ENCODE assay signal across 16 cellular contexts in genomic region chr22:39627865-39628562, GRCh38. TPM values are rescaled to one million over a fixed set of nuclear protein-coding genes. Genes with fewer than 3 reads are reported as not detected.
DNase-seq lines count a peak whose midpoint lies in the region; ATAC-seq, FAIRE-seq and TF ChIP-seq lines count a peak whose summit lies in the region.
"Had no signal": no experiment of that assay in that cellular context is flagged by ENCODE, and none has a peak within 500 bp of the region (broad histone marks: within the 10 kb centered on the region; RNA-seq: fewer than 3 reads in every experiment).

No MANE protein-coding gene starts in this region.

- H3K4me1 ChIP-seq in HepG2 (ENCODE audit: insufficient read depth, low read length) (no peaks in the 10 kb centered on the region), right lobe of liver (no peaks in the 10 kb centered on the region), PC-9 (replicated peaks; ENCODE audit: insufficient read depth) (peaks cover 30% of the 10 kb centered on the region), neural progenitor cell (peaks cover 21% of the 10 kb centered on the region)
- H3K4me1 ChIP-seq: A549, BE2C, Caco-2 had no signal

- H3K36me3 Mint-ChIP-seq in neural progenitor cell = no peaks in the 10 kb centered on the region
- H3K36me3 Mint-ChIP-seq: CD8-positive, alpha-beta memory T cell; IgD-negative memory B cell had no signal

- H3K9me2 ChIP-seq in PC-9 (ENCODE audit: insufficient read depth) = no peaks in the 10 kb centered on the region

- H3K79me2 ChIP-seq in HepG2 (ENCODE audit: insufficient read depth, low read length) (no peaks in the 10 kb centered on the region), PC-9 (ENCODE audit: low read depth) (no peaks in the 10 kb centered on the region), neural progenitor cell (ENCODE audit: low read depth) (no peaks in the 10 kb centered on the region)

- intact Hi-C loops in HepG2 (cut with micrococcal nuclease; ENCODE audit: unreplicated experiment) (no loop called here), right lobe of liver (cut with DNase I) (loop anchor here in 1 of 2 donors (5.0 kb wide), 1 partner anchor 399 kb away; no protein-coding TSS in a partner anchor), PC-9 (cut with micrococcal nuclease; ENCODE audit: unreplicated experiment) (loop anchor here (10.0 kb wide), 1 partner anchor 307 kb away; no protein-coding TSS in a partner anchor), posterior vena cava (cut with DNase I) (loop anchor here in 1 of 2 donors (2.0 kb wide), 1 partner anchor 293 kb away; no protein-coding TSS in a partner anchor)

- TF ChIP-seq POLR2A in HepG2 (IDR thresholded peaks at IDR 0.05; ENCODE audit: insufficient read depth in 1 of 2, low read depth in 2 of 2, low read length in 2 of 2) = no peak
- no peak for TF ChIP-seq POLR2A in right lobe of liver (IDR thresholded peaks at IDR 0.05)

- no peak for TF ChIP-seq RAD21 in HepG2 (CRISPR knock-in tag; IDR thresholded peaks at IDR 0.05)

- H4K20me1 ChIP-seq in HepG2 (ENCODE audit: insufficient read depth, low read length) (no peaks in the 10 kb centered on the region), PC-9 (ENCODE audit: insufficient read depth) (no peaks in the 10 kb centered on the region), neural progenitor cell (ENCODE audit: low read depth) (peaks cover 21% of the 10 kb centered on the region)

- TF ChIP-seq CTCF in HepG2 (CRISPR knock-in tag; IDR thresholded peaks at IDR 0.05) (no peak), right lobe of liver (IDR thresholded peaks at IDR 0.05) (no peak), PC-9 (conservative IDR thresholded peaks at IDR 0.05) (no peak), neural progenitor cell (IDR thresholded peaks at IDR 0.05) (no peak)

- POLR2A ChIA-PET in HepG2 (lab: Yijun Ruan, JAX) (no interaction called here), PC-9 (lab: Charles Lee; ENCODE audit: unreplicated experiment) (no interaction called here)

- BruUV-seq in HepG2 (replicated peaks; lab: Mats Ljungman, UMichigan) (no TSS peak), PC-9 (replicated peaks; lab: Mats Ljungman, UMichigan) (no TSS peak)

- H3K4me2 ChIP-seq in HepG2 (ENCODE audit: low read depth, low read length) (no peak overlapping the region), PC-9 (peak overlapping the region; percentile 55), neural progenitor cell (no peak overlapping the region)
- H3K4me2 ChIP-seq: A549 had no signal

- DNase-seq in HepG2 (ENCODE audit: low spot score) = no peak
- no peak for DNase-seq in right lobe of liver
- DNase-seq in PC-9 = no peak
- peak; percentile 54 for DNase-seq in neural progenitor cell (ENCODE audit: low spot score)
- no peak for DNase-seq in kidney tubule cell (ENCODE audit: low spot score)
- DNase-seq in posterior vena cava (ENCODE audit: low spot score) = no peak
- DNase-seq: BE2C; Caco-2; CD8-positive, alpha-beta memory T cell; GOT3 had no signal

- TF ChIP-seq EP300 in HepG2 (IDR thresholded peaks at IDR 0.05; ENCODE audit: low read depth in 2 of 2, low read length in 2 of 2) (no peak), HepG2 (CRISPR knock-in tag; IDR thresholded peaks at IDR 0.05; ENCODE audit: borderline replicate concordance) (no peak)

- CTCF ChIA-PET in HepG2 (lab: Yijun Ruan, JAX; ENCODE audit: low intra/inter-chr PET ratio, low total read pairs) = no interaction called here
- CTCF ChIA-PET in PC-9 (lab: Charles Lee) = no interaction called here

- H3K27ac Mint-ChIP-seq in neural progenitor cell = no peak overlapping the region
- H3K27ac Mint-ChIP-seq: IgD-negative memory B cell had no signal

- peaks cover 11% of the 10 kb centered on the region for H3K27me3 Mint-ChIP-seq in neural progenitor cell (ENCODE audit: insufficient read depth, low read depth)

- H3K27ac ChIP-seq in HepG2 (ENCODE audit: extremely low read length, insufficient read depth, low read length) (no peak overlapping the region), right lobe of liver (no peak overlapping the region), PC-9 (no peak overlapping the region), neural progenitor cell (no peak overlapping the region)
- H3K27ac ChIP-seq: A549 had no signal

- ATAC-seq in HepG2 (no peak), right lobe of liver (no peak)
- ATAC-seq: A549 had no signal

- H3K36me3 ChIP-seq in HepG2 (replicated peaks in 1 of 2; ENCODE audit: control insufficient read depth in 1 of 2, insufficient read depth in 2 of 2, low read length in 2 of 2) (no peaks in the 10 kb centered on the region), right lobe of liver (no peaks in the 10 kb centered on the region), PC-9 (ENCODE audit: low read depth) (no peaks in the 10 kb centered on the region), neural progenitor cell (no peaks in the 10 kb centered on the region)
- H3K36me3 ChIP-seq: BE2C, HAP-1 had no signal

- H2AFZ ChIP-seq in HepG2 (ENCODE audit: low read length) = no peak overlapping the region
- no peak overlapping the region for H2AFZ ChIP-seq in PC-9
- H2AFZ ChIP-seq in neural progenitor cell (replicated peaks) = no peak overlapping the region

- in situ Hi-C loops in HepG2 (cut with HindIII; ENCODE audit: extremely low pct_ligation_motif_present, low pct_unique_long_range_greater_than_20kb) = loop anchor here (5.0 kb wide), 1 partner anchor 409 kb away; no protein-coding TSS in a partner anchor

- H3F3A ChIP-seq in PC-9 (ENCODE audit: insufficient read depth, low read depth) (peaks cover 16% of the 10 kb centered on the region; the same call in 1 of the 2 replicates), neural progenitor cell (ENCODE audit: low read depth) (peaks cover 16% of the 10 kb centered on the region)

- H3K27me3 ChIP-seq in HepG2 (ENCODE audit: control insufficient read depth in 1 of 2, insufficient read depth in 2 of 2, low read length in 2 of 2) (peaks cover 6 to 41% of the 10 kb centered on the region in 2 experiments; a peak in 3 of 5 replicates), right lobe of liver (peaks cover 0 to 3% of the 10 kb centered on the region in 2 donors), PC-9 (ENCODE audit: insufficient read depth, low read depth) (no peaks in the 10 kb centered on the region), neural progenitor cell (peaks cover 7% of the 10 kb centered on the region)
- H3K27me3 ChIP-seq: BE2C had no signal

- H3K9me3 ChIP-seq in HepG2 (ENCODE audit: low read length) (no peaks in the 10 kb centered on the region), right lobe of liver (no peaks in the 10 kb centered on the region), PC-9 (ENCODE audit: insufficient read depth, low read depth) (no peaks in the 10 kb centered on the region), neural progenitor cell (ENCODE audit: low read depth) (no peaks in the 10 kb centered on the region)
- H3K9me3 ChIP-seq: A549, BE2C, Caco-2, HAP-1 had no signal

- H3K4me1 Mint-ChIP-seq in neural progenitor cell = peaks cover 39% of the 10 kb centered on the region

- no peak for FAIRE-seq in HepG2 (lab: Jason Lieb, UNC)
- FAIRE-seq: A549, GM12891 had no signal

- H3K4me3 Mint-ChIP-seq in neural progenitor cell = no peak overlapping the region
- H3K4me3 Mint-ChIP-seq: IgD-negative memory B cell had no signal

- no peak overlapping the region for H3K9ac ChIP-seq in HepG2 (ENCODE audit: insufficient read depth, low read depth, low read length)
- H3K9ac ChIP-seq in neural progenitor cell = no peak overlapping the region

- H3K9me3 Mint-ChIP-seq in neural progenitor cell = no peaks in the 10 kb centered on the region
- H3K9me3 Mint-ChIP-seq: CD8-positive, alpha-beta memory T cell; IgD-negative memory B cell had no signal

- WGBS in HepG2 (ENCODE audit: low lambda C conversion rate) = 13% methylated on average over 7 of the region's 12 CpGs
- WGBS in right lobe of liver (ENCODE audit: insufficient coverage, low coverage, low lambda C conversion rate, missing lambda C conversion rate) = 60% methylated on average over 6 of the region's 12 CpGs

- H3K4me3 ChIP-seq in HepG2 (replicated peaks in 1 of 3; ENCODE audit: insufficient read depth in 1 of 3, low read depth in 2 of 3, low read length in 3 of 3) = no peak overlapping the region
- no peak overlapping the region for H3K4me3 ChIP-seq in right lobe of liver
- H3K4me3 ChIP-seq in PC-9 = no peak overlapping the region
- no peak overlapping the region for H3K4me3 ChIP-seq in neural progenitor cell
- H3K4me3 ChIP-seq: A549, HAP-1 had no signal

TF ChIP-seq in HepG2, 621 proteins besides CTCF, POLR2A, EP300 and RAD21 (continues in another document):
- no peak for TF ChIP-seq ZNF414 (CRISPR knock-in tag; IDR thresholded peaks at IDR 0.05)

RNA-seq across cellular contexts. Expression of gene CACNA1I, which starts 57.5 kb away (rescaled TPM):
- not detected in 2 replicates for total RNA-seq in HepG2 (2016; rRNA removed; fragmentation: Illumina TruSeq; extraction: Trizol)
- total RNA-seq in HepG2 (2016; cell fraction: cytosol; rRNA removed; fragmentation: Illumina TruSeq; extraction: Trizol; ENCODE audit: low read depth) = not detected in 2 replicates
- not detected in 2 replicates for total RNA-seq in HepG2 (2016; cell fraction: insoluble cytoplasmic fraction; rRNA removed; fragmentation: Illumina TruSeq; extraction: Trizol)
- total RNA-seq in HepG2 (2016; cell fraction: membrane; rRNA removed; fragmentation: Illumina TruSeq; extraction: Trizol) = not detected in 2 replicates
- total RNA-seq in HepG2 (2016; cell fraction: nucleus; rRNA removed; fragmentation: Illumina TruSeq; extraction: Trizol) = not detected in 2 replicates
- not detected in 2 replicates for polyA plus RNA-seq in HepG2 (2011; rRNA removed)
- not detected in 2 replicates for polyA plus RNA-seq in HepG2 (2011; cell fraction: cytosol; rRNA removed)
- polyA plus RNA-seq in HepG2 (2011; cell fraction: nucleus; rRNA removed) = 0.02 TPM in 2 replicates
- polyA plus RNA-seq in HepG2 (2012) = 0.03 TPM in 1 of 2 replicates, not detected in the other
- not detected in 2 replicates for polyA plus RNA-seq in HepG2 (2016; cell fraction: cytosol; fragmentation: Illumina TruSeq; extraction: Trizol; ENCODE audit: low read depth)
- not detected in 2 replicates for polyA plus RNA-seq in HepG2 (2016; cell fraction: insoluble cytoplasmic fraction; fragmentation: Illumina TruSeq; extraction: Trizol; ENCODE audit: low read depth)
- polyA plus RNA-seq in HepG2 (2016; cell fraction: membrane; fragmentation: Illumina TruSeq; extraction: Trizol; ENCODE audit: low read depth) = not detected in 2 replicates
- polyA plus RNA-seq in HepG2 (2016; cell fraction: nucleus; fragmentation: Illumina TruSeq; extraction: Trizol; ENCODE audit: insufficient read depth, low read depth) = not detected in 2 replicates
- polyA minus RNA-seq in HepG2 (2011; rRNA and poly(A)+ RNA removed; ENCODE audit: low replicate concordance) = 0.04 and 0.05 TPM in 2 replicates
- polyA minus RNA-seq in HepG2 (2011; cell fraction: cytosol; rRNA and poly(A)+ RNA removed) = not detected in 2 replicates
- polyA minus RNA-seq in HepG2 (2011; cell fraction: nucleus; rRNA and poly(A)+ RNA removed) = not detected in 2 replicates
- total RNA-seq in right lobe of liver = under 1 TPM in 1 of 6 experiments, not detected in 5; 0.06 TPM
- 2.5 and 2.8 TPM in 2 replicates for total RNA-seq in PC-9 (2021)
- total RNA-seq in neural progenitor cell (ENCODE audit: low replicate concordance) = 0.11 and 0.22 TPM in 2 replicates
- under 1 TPM; 0.05 to 0.09 TPM for total RNA-seq in posterior vena cava
- total RNA-seq: Caco-2, Daoy had no signal
- polyA plus RNA-seq: AG04450 had no signal
